Comparison of ENCODE assay signal across 8 cellular contexts in the genomic region with DNA sequence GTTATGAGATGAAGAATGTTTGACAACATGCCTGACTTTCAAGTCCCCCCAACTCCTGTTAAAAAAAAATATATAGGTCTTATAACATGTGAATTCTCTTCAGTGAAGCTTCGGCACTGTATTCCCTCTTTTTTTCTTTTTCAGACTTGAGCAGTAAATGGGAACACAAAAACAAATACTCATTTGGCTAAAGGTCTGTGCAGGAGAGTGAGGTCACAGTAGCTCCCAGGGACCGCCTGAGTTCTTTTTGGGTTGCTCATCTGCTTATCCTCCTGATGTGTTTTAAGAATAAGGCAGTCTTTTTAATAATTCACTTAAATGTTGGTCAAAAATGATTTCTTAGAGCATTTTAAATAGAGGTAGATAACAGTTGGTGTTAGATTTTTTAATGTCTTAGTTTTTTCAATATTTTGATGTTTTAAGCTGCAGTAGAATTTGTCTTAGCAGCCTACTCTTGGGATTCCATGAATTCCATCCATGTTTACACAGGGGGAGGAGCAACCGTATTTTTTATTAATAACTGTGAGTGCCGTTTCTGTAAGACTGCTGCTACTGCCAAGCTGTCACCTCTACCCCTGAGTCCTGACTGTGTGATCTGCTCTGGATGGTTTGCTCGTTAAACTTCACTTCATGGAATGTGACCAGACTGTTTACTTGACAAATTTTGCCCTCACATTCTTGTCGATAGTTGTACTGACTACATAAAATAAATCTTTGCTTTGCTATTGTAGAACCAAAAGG. TPM values are rescaled to one million over a fixed set of nuclear protein-coding genes. Genes with fewer than 3 reads are reported as not detected.
DNase-seq lines count a peak whose midpoint lies in the region; ATAC-seq and TF ChIP-seq lines count a peak whose summit lies in the region.

No MANE protein-coding gene starts in this region.

- peaks cover 44% of the 10 kb centered on the region for H3K4me1 ChIP-seq in HEK293 (ENCODE audit: control insufficient read depth, insufficient read depth, low read length)

- H3K27ac Mint-ChIP-seq in stimulated activated effector memory CD8-positive, alpha-beta T cell treated with anti-CD3 and anti-CD28 coated beads, Interleukin-12 subunit alpha, Interleukin-12 subunit beta, amount 100 ng/mL, for 72 hours = peak overlapping the region; percentile 64
- H3K27ac Mint-ChIP-seq in CD14-positive monocyte = peak overlapping the region in 3 of 7 donors; percentile 28 to 62 (median 33)

- TF ChIP-seq CTCF in HEK293 (tag by site-specific recombination; IDR thresholded peaks at IDR 0.05) (no peak), GM10266 (IDR thresholded peaks at IDR 0.05; ENCODE audit: control insufficient read depth, insufficient read depth, low read depth, missing control alignments) (no peak), CD14-positive monocyte (IDR thresholded peaks at IDR 0.05) (no peak)

- H3K36me3 ChIP-seq in HEK293 (ENCODE audit: control insufficient read depth in 2 of 2, insufficient read depth in 1 of 2, low read length in 2 of 2) = peaks cover 34 to 81% of the 10 kb centered on the region in 2 experiments

- DNase-seq in astrocyte of the hippocampus (ENCODE audit: low read depth, low spot score) = peak; percentile 62
- peak; percentile 85 for DNase-seq in iris pigment epithelial cell (ENCODE audit: low read depth)
- no peak for DNase-seq in stimulated activated effector memory CD8-positive, alpha-beta T cell treated with anti-CD3 and anti-CD28 coated beads, Interleukin-12 subunit alpha, Interleukin-12 subunit beta, amount 100 ng/mL, for 72 hours (ENCODE audit: low spot score in 2 of 2)
- DNase-seq in left colon = no peak
- no peak for DNase-seq in GM10266 (ENCODE audit: extremely low spot score)
- no peak for DNase-seq in CD14-positive monocyte (ENCODE audit: low spot score)

- no peak for ATAC-seq in stimulated activated effector memory CD8-positive, alpha-beta T cell treated with anti-CD3 and anti-CD28 coated beads, Interleukin-12 subunit alpha, Interleukin-12 subunit beta, amount 100 ng/mL, for 72 hours
- ATAC-seq in HG02852 (IDR thresholded peaks at IDR 0.05; ENCODE audit: unreplicated experiment) = no peak
- no peak for ATAC-seq in left colon

- no peak overlapping the region for H3K27ac ChIP-seq in HEK293 (ENCODE audit: extremely low read depth, low read depth, low read length)

- peak overlapping the region; percentile 26 for H3K4me3 Mint-ChIP-seq in stimulated activated effector memory CD8-positive, alpha-beta T cell treated with anti-CD3 and anti-CD28 coated beads, Interleukin-12 subunit alpha, Interleukin-12 subunit beta, amount 100 ng/mL, for 72 hours
- H3K4me3 Mint-ChIP-seq in CD14-positive monocyte = no peak overlapping the region

- POLR2A ChIA-PET in HEK293 (lab: Yijun Ruan, JAX) = interaction anchor here (1.0 to 1.2 kb wide), 3 partner anchors 11 to 54 kb away, joined by 4 read pairs; a partner anchor contains a TSS

- peaks cover 0 to 3% (median 2%) of the 10 kb centered on the region in 3 donors for H3K27me3 Mint-ChIP-seq in CD14-positive monocyte (ENCODE audit: low read depth in 3 of 3)

- H3K4me3 ChIP-seq in HEK293 (ENCODE audit: low read depth, low read length) = no peak overlapping the region

- H3K36me3 Mint-ChIP-seq in stimulated activated effector memory CD8-positive, alpha-beta T cell treated with anti-CD3 and anti-CD28 coated beads, Interleukin-12 subunit alpha, Interleukin-12 subunit beta, amount 100 ng/mL, for 72 hours = peaks cover 100% of the 10 kb centered on the region
- H3K36me3 Mint-ChIP-seq in CD14-positive monocyte = peaks cover 75 to 86% of the 10 kb centered on the region in 2 donors

- no peaks in the 10 kb centered on the region for H3K9me3 ChIP-seq in HEK293 (ENCODE audit: control insufficient read depth, insufficient read depth, low read depth, low read length)

- intact Hi-C loops in left colon (cut with DNase I, micrococcal nuclease) = no loop called here
- intact Hi-C loops in CD14-positive monocyte (cut with micrococcal nuclease) = no loop called here

- no peaks in the 10 kb centered on the region for H3K9me3 Mint-ChIP-seq in stimulated activated effector memory CD8-positive, alpha-beta T cell treated with anti-CD3 and anti-CD28 coated beads, Interleukin-12 subunit alpha, Interleukin-12 subunit beta, amount 100 ng/mL, for 72 hours
- H3K9me3 Mint-ChIP-seq in CD14-positive monocyte = no peaks in the 10 kb centered on the region

- peaks cover 73% of the 10 kb centered on the region for H3K4me1 Mint-ChIP-seq in stimulated activated effector memory CD8-positive, alpha-beta T cell treated with anti-CD3 and anti-CD28 coated beads, Interleukin-12 subunit alpha, Interleukin-12 subunit beta, amount 100 ng/mL, for 72 hours
- peaks cover 1% of the 10 kb centered on the region for H3K4me1 Mint-ChIP-seq in CD14-positive monocyte

- CTCF ChIA-PET in HEK293 (lab: Yijun Ruan, JAX) = interaction anchor here (0.6 to 1.4 kb wide), 5 partner anchors 13 to 104 kb away, joined by 3 to 5 read pairs (median 3); a partner anchor contains a TSS

TF ChIP-seq in HEK293, 187 proteins besides CTCF, POLR2A, EP300 and RAD21:
- TF ChIP-seq ZNF791 (tag by site-specific recombination; IDR thresholded peaks at IDR 0.05) = no peak
- TF ChIP-seq ZNF623 (tag by site-specific recombination; IDR thresholded peaks at IDR 0.05) = no peak
- TF ChIP-seq ZBTB21 (tag by site-specific recombination; IDR thresholded peaks at IDR 0.05) = no peak
- TF ChIP-seq ZNF366 (tag by site-specific recombination; conservative IDR thresholded peaks at IDR 0.05) = 0 out of 2 replicates have a peak, but pooled peaks have one; percentile 34
- TF ChIP-seq, protein P1, sequence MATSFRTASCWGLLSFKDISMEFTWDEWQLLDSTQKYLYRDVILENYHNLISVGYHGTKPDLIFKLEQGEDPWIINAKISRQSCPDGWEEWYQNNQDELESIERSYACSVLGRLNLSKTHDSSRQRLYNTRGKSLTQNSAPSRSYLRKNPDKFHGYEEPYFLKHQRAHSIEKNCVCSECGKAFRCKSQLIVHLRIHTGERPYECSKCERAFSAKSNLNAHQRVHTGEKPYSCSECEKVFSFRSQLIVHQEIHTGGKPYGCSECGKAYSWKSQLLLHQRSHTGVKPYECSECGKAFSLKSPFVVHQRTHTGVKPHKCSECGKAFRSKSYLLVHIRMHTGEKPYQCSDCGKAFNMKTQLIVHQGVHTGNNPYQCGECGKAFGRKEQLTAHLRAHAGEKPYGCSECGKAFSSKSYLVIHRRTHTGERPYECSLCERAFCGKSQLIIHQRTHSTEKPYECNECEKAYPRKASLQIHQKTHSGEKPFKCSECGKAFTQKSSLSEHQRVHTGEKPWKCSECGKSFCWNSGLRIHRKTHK (tag by site-specific recombination; IDR thresholded peaks at IDR 0.05) = no peak
- TF ChIP-seq SALL2 (tag by site-specific recombination; IDR thresholded peaks at IDR 0.05; ENCODE audit: borderline replicate concordance) = no peak
- TF ChIP-seq, protein P2, sequence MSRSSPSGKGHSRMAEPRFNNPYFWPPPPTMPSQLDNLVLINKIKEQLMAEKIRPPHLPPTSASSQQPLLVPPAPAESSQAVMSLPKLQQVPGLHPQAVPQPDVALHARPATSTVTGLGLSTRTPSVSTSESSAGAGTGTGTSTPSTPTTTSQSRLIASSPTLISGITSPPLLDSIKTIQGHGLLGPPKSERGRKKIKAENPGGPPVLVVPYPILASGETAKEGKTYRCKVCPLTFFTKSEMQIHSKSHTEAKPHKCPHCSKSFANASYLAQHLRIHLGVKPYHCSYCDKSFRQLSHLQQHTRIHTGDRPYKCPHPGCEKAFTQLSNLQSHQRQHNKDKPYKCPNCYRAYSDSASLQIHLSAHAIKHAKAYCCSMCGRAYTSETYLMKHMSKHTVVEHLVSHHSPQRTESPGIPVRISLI (tag by site-specific recombination; IDR thresholded peaks at IDR 0.05) = peak; percentile 61; the same call in 1 of the 2 replicates
- peak; percentile 45; the same call in 1 of the 2 replicates for TF ChIP-seq ZNF600 (tag by site-specific recombination; IDR thresholded peaks at IDR 0.05)
- TF ChIP-seq ZNF341 (tag by site-specific recombination; IDR thresholded peaks at IDR 0.05; ENCODE audit: low read depth) = 0 out of 2 replicates have a peak, but pooled peaks have one; percentile 12
- TF ChIP-seq OSR2 (tag by site-specific recombination; IDR thresholded peaks at IDR 0.05) = peak; percentile 20; the same call in 1 of the 2 replicates
TF ChIP-seq in HEK293: peak in this region for 5.

RNA-seq across cellular contexts. Expression of a gene that starts 14.9 kb away (rescaled TPM):
- 100 to 1,000 TPM in 1 of 2 donors, 10 to 100 TPM in 1; 99.8 to 136 TPM for total RNA-seq in left colon
- polyA plus RNA-seq in CD14-positive monocyte = 100 to 1,000 TPM in 1 of 2 donors, 10 to 100 TPM in 1; 77.0 to 116 TPM

RNA-seq across cellular contexts. Expression of a gene that starts 42.8 kb away (rescaled TPM):
- under 1 TPM; 0.46 to 0.70 TPM for total RNA-seq in left colon
- polyA plus RNA-seq in CD14-positive monocyte = 10 to 100 TPM; 43.3 to 69.0 TPM

RNA-seq across cellular contexts. Expression of a gene that starts 46.6 kb away (rescaled TPM):
- 10 to 100 TPM; 27.2 to 46.6 TPM for total RNA-seq in left colon
- 10 to 100 TPM; 47.8 to 90.8 TPM for polyA plus RNA-seq in CD14-positive monocyte

RNA-seq across cellular contexts. Expression of a gene that starts 54.3 kb away (rescaled TPM):
- 10 to 100 TPM; 22.1 to 22.4 TPM for total RNA-seq in left colon
- 1 to 10 TPM; 4.1 to 4.7 TPM for polyA plus RNA-seq in CD14-positive monocyte

Comparison
In these comparisons a context has a peak if more than half of its experiments do, and no peak if none do; other contexts are left out.
1. DNase-seq: peak in astrocyte of the hippocampus (single experiment) and iris pigment epithelial cell (single experiment); none in stimulated activated effector memory CD8-positive, alpha-beta T cell treated with anti-CD3 and anti-CD28 coated beads, Interleukin-12 subunit alpha, Interleukin-12 subunit beta, amount 100 ng/mL, for 72 hours (0 of 2), left colon (0 of 2), GM10266 (single experiment) and CD14-positive monocyte (single experiment).